13 cellular contexts compared by ENCODE assay signal in the genomic region with DNA sequence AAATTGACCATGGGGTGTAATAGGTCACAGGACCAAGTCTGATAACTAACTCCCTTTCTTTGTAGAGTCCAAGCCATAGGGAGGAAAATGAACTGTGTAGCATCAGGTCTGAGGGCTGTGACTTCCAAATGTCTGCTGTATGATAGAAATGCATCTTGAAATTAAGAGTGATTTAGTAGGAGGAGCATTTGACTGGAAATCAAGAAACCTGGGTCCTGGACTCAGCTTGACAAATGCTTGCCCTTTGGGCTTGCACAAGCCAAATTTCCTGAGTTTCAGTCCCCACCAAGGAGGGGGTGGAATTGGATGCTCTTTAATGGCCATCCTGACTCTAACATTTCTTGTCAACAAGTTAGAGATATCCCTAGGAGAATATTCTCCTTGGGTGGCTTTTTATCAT.
DNase-seq lines count a peak whose midpoint lies in the region; ATAC-seq and TF ChIP-seq lines count a peak whose summit lies in the region.
"Had no signal": no experiment of that assay in that cellular context is flagged by ENCODE, and none has a peak within 500 bp of the region (broad histone marks: within the 10 kb centered on the region; RNA-seq: fewer than 3 reads in every experiment).

No MANE protein-coding gene starts in this region.

- H3K4me1 ChIP-seq in heart left ventricle (peaks cover 0 to 80% (median 37%) of the 10 kb centered on the region in 12 donors), psoas muscle (peaks cover 3% of the 10 kb centered on the region)

- TF ChIP-seq CTCF in 22Rv1 (IDR thresholded peaks at IDR 0.05) (0 out of 2 replicates have a peak, but pooled peaks have one; percentile 1), astrocyte of the spinal cord (IDR thresholded peaks at IDR 0.05; ENCODE audit: low read depth, low read length) (no peak), heart left ventricle (IDR thresholded peaks at IDR 0.05) (peak in 1 of 12 donors; percentile 1), psoas muscle (IDR thresholded peaks at IDR 0.05) (no peak)

- in situ Hi-C loops in astrocyte of the spinal cord (cut with HindIII; ENCODE audit: low sequenced_read_pairs) = no loop called here

- H3K27me3 Mint-ChIP-seq in stimulated activated memory B cell treated with anti-CD40 and anti-IgM and Interleukin-4, amounts not matched to agents 10 μg/mL and 1 μg/mL and 100 μg/mL, for 72 hours = peaks cover 3% of the 10 kb centered on the region

- no peaks in the 10 kb centered on the region for H3K9me3 Mint-ChIP-seq in stimulated activated memory B cell treated with anti-CD40 and anti-IgM and Interleukin-4, amounts not matched to agents 10 μg/mL and 1 μg/mL and 100 μg/mL, for 72 hours
- H3K9me3 Mint-ChIP-seq: activated T-cell treated with anti-CD3 and anti-CD28 coated beads, Interleukin-2, amount 50 U/mL, for 24 hours had no signal

- no peak for TF ChIP-seq POLR2A in heart left ventricle (IDR thresholded peaks at IDR 0.05)

- H3K27ac Mint-ChIP-seq in stimulated activated memory B cell treated with anti-CD40 and anti-IgM and Interleukin-4, amounts not matched to agents 10 μg/mL and 1 μg/mL and 100 μg/mL, for 72 hours = no peak overlapping the region
- H3K27ac Mint-ChIP-seq: activated T-cell treated with anti-CD3 and anti-CD28 coated beads, Interleukin-2, amount 50 U/mL, for 24 hours had no signal

- ATAC-seq in heart left ventricle (no peak), psoas muscle (no peak), HG03095 (IDR thresholded peaks at IDR 0.05; ENCODE audit: unreplicated experiment) (no peak)
- no peak for ATAC-seq in stimulated activated memory B cell treated with anti-CD40 and anti-IgM and Interleukin-4, amounts not matched to agents 10 μg/mL and 1 μg/mL and 100 μg/mL, for 72 hours

- H3K9me3 ChIP-seq in heart left ventricle (no peaks in the 10 kb centered on the region), psoas muscle (no peaks in the 10 kb centered on the region)
- H3K9me3 ChIP-seq: adrenal gland had no signal

- no peaks in the 10 kb centered on the region for H3K36me3 Mint-ChIP-seq in stimulated activated memory B cell treated with anti-CD40 and anti-IgM and Interleukin-4, amounts not matched to agents 10 μg/mL and 1 μg/mL and 100 μg/mL, for 72 hours

- H3K4me3 ChIP-seq in astrocyte of the spinal cord (ENCODE audit: low read depth, low read length) = peak overlapping the region; percentile 45
- peak overlapping the region; percentile 6 to 63 (median 55) for H3K4me3 ChIP-seq in heart left ventricle
- H3K4me3 ChIP-seq in psoas muscle = peak overlapping the region; percentile 59

- H3K27ac ChIP-seq in 22Rv1 = no peak overlapping the region
- peak overlapping the region; percentile 73 to 91 (median 84) for H3K27ac ChIP-seq in heart left ventricle
- H3K27ac ChIP-seq in psoas muscle = peak overlapping the region; percentile 60

- H3K27me3 ChIP-seq in heart left ventricle (no peaks in the 10 kb centered on the region), psoas muscle (ENCODE audit: insufficient read depth in 3 of 3, low read length in 2 of 3) (no peaks in the 10 kb centered on the region)
- H3K27me3 ChIP-seq: adrenal gland had no signal

- intact Hi-C loops in heart left ventricle (cut with DNase I) (loop anchor here in 8 of 10 donors (2.0 to 10.0 kb wide), 11 partner anchors 64 to 504 kb away; no protein-coding TSS in a partner anchor), psoas muscle (cut with DNase I) (loop anchor here (5.0 to 10.0 kb wide), 2 partner anchors 64 to 186 kb away; no protein-coding TSS in a partner anchor)

- H3K36me3 ChIP-seq in heart left ventricle (no peaks in the 10 kb centered on the region), psoas muscle (ENCODE audit: insufficient read depth in 1 of 2, low read depth in 1 of 2) (no peaks in the 10 kb centered on the region)
- H3K36me3 ChIP-seq: adrenal gland had no signal

- peaks cover 10% of the 10 kb centered on the region for H3K4me1 Mint-ChIP-seq in stimulated activated memory B cell treated with anti-CD40 and anti-IgM and Interleukin-4, amounts not matched to agents 10 μg/mL and 1 μg/mL and 100 μg/mL, for 72 hours

- no peak overlapping the region for H3K4me3 Mint-ChIP-seq in stimulated activated memory B cell treated with anti-CD40 and anti-IgM and Interleukin-4, amounts not matched to agents 10 μg/mL and 1 μg/mL and 100 μg/mL, for 72 hours
- H3K4me3 Mint-ChIP-seq: activated T-cell treated with anti-CD3 and anti-CD28 coated beads, Interleukin-2, amount 50 U/mL, for 24 hours had no signal

- DNase-seq in astrocyte of the spinal cord (ENCODE audit: low read depth, low spot score) = no peak
- DNase-seq in heart left ventricle = no peak
- DNase-seq in psoas muscle = no peak
- no peak for DNase-seq in NCI-H345 treated with DMSO at 0.1 percent for 48 hours (lab: John Stamatoyannopoulos, UW; ENCODE audit: unreplicated experiment)
- no peak for DNase-seq in NCI-H2196 treated with DMSO at 0.1 percent for 48 hours (lab: John Stamatoyannopoulos, UW; ENCODE audit: unreplicated experiment)
- DNase-seq: activated CD4-positive, alpha-beta T cell treated with anti-CD3 and anti-CD28 coated beads for 1 hour; activated T-cell treated with anti-CD3 and anti-CD28 coated beads, Interleukin-2, amount 50 U/mL, for 24 hours; adrenal gland; DMS 273 treated with DMSO at 0.1 percent for 48 hours; MV-4-11 had no signal
